Comparison of ENCODE assay signal across 16 cellular contexts in genomic region chr10:102020938-102021337, GRCh38.
"Had no signal": no experiment of that assay in that cellular context is flagged by ENCODE, and none has a peak within 500 bp of the region (broad histone marks: within the 10 kb centered on the region; RNA-seq: fewer than 3 reads in every experiment).

No MANE protein-coding gene starts in this region.

- H3K27me3 ChIP-seq: heart left ventricle, pancreas, right atrium auricular region, spleen, tibial artery had no signal

- H3K4me3 ChIP-seq: heart left ventricle, pancreas, psoas muscle, right atrium auricular region, spleen, tibial artery had no signal

- H3K4me1 Mint-ChIP-seq: memory B cell, nephron progenitor cell had no signal

- H3K4me3 Mint-ChIP-seq: activated T-cell treated with anti-CD3 and anti-CD28 coated beads, Interleukin-2, amount 50 U/mL, for 72 hours; memory B cell; nephron progenitor cell had no signal

- ATAC-seq: activated T-cell treated with anti-CD3 and anti-CD28 coated beads, Interleukin-2, amount 50 U/mL, for 72 hours; heart left ventricle; left colon; pancreas; psoas muscle; stimulated activated naive CD8-positive, alpha-beta T cell treated with anti-CD3 and anti-CD28 coated beads, Interleukin-15, Interleukin-2, amounts not matched to agents 100 U/mL and 50 U/mL, for 24 hours had no signal

- H3K9me3 Mint-ChIP-seq: activated T-cell treated with anti-CD3 and anti-CD28 coated beads, Interleukin-2, amount 50 U/mL, for 72 hours; memory B cell had no signal

- H3K4me1 ChIP-seq: pancreas, right atrium auricular region, tibial artery had no signal

- DNase-seq: activated gamma-delta T cell; activated T-cell treated with anti-CD3 and anti-CD28 coated beads, Interleukin-2, amount 50 U/mL, for 72 hours; cortex of kidney; heart left ventricle; left colon; nephron progenitor cell; pancreas; psoas muscle; spleen; stimulated activated CD4-positive, alpha-beta T cell treated with anti-CD3 and anti-CD28 coated beads, Interleukin-4, amount 100 ng/mL, for 4 hours; stimulated activated naive CD8-positive, alpha-beta T cell treated with anti-CD3 and anti-CD28 coated beads, Interleukin-15, Interleukin-2, amounts not matched to agents 100 U/mL and 50 U/mL, for 24 hours; T-helper 9 cell; tibial artery had no signal

- H3K9me3 ChIP-seq: heart left ventricle, pancreas, psoas muscle, right atrium auricular region, spleen, tibial artery had no signal

- H3K27me3 Mint-ChIP-seq: memory B cell had no signal

- H3K27ac ChIP-seq: epithelial cell of prostate, heart left ventricle, pancreas, psoas muscle, right atrium auricular region, spleen, tibial artery had no signal

- H3K27ac Mint-ChIP-seq: activated T-cell treated with anti-CD3 and anti-CD28 coated beads, Interleukin-2, amount 50 U/mL, for 72 hours; memory B cell; nephron progenitor cell had no signal
